In the genomic region with DNA sequence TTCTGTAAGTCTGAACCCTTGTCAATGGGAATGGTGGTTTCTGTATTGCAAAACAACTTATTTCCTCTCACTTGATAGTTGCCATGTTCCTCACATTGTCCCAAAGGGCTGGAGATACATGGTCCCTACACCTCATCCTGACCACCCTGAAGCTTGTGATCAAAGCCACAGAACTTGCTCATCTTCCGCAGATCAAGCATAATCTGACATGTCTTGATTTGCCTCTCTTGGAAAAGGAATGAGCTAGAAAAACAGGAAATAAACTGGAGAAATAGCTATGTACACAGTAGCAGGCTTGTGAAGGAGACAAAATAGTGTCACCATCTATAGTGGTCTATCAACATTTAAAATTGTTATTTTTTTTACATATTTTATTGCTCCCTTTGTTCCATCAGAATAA, we compare ENCODE assay signal across 21 cellular contexts.
DNase-seq lines count a peak whose midpoint lies in the region; ATAC-seq, FAIRE-seq and TF ChIP-seq lines count a peak whose summit lies in the region.
"Had no signal": no experiment of that assay in that cellular context is flagged by ENCODE, and none has a peak within 500 bp of the region (broad histone marks: within the 10 kb centered on the region; RNA-seq: fewer than 3 reads in every experiment).

No MANE protein-coding gene starts in this region.

- H3K9ac ChIP-seq in mammary epithelial cell (ENCODE audit: insufficient read depth, low read length), result no peak overlapping the region

- H3K36me3 ChIP-seq in mammary epithelial cell (ENCODE audit: insufficient read depth, low read length) (peaks cover 2% of the 10 kb centered on the region), PC-9 (ENCODE audit: low read depth) (no peaks in the 10 kb centered on the region)
- H3K36me3 ChIP-seq: HAP-1 had no signal

- H4K20me1 ChIP-seq in mammary epithelial cell (ENCODE audit: insufficient read depth, low read length) (no peaks in the 10 kb centered on the region), PC-9 (ENCODE audit: insufficient read depth) (no peaks in the 10 kb centered on the region)

- no peak overlapping the region for H3K4me3 ChIP-seq in mammary epithelial cell (replicated peaks in 1 of 3; ENCODE audit: insufficient read depth in 1 of 3, low read depth in 2 of 3, low read length in 3 of 3)
- H3K4me3 ChIP-seq in PC-9, result no peak overlapping the region
- H3K4me3 ChIP-seq: A549, HAP-1 had no signal

- dilution Hi-C loops in mammary epithelial cell (cut with HindIII; ENCODE audit: low sequenced_read_pairs), result no loop called here

- POLR2A ChIA-PET in PC-9 (lab: Charles Lee; ENCODE audit: unreplicated experiment), result no interaction called here

- CTCF ChIA-PET in mammary epithelial cell (lab: Charles Lee; ENCODE audit: low non-redundant PET) (no interaction called here), PC-9 (lab: Charles Lee) (no interaction called here)

- ATAC-seq in foreskin keratinocyte, result no peak
- no peak for ATAC-seq in HG02759 (IDR thresholded peaks at IDR 0.05; ENCODE audit: unreplicated experiment)
- ATAC-seq: A549 had no signal

- in situ Hi-C loops in mammary epithelial cell (cut with MboI; ENCODE audit: low sequenced_read_pairs in 2 of 2), result no loop called here

- H3F3A ChIP-seq in PC-9 (ENCODE audit: insufficient read depth, low read depth), result no peaks in the 10 kb centered on the region

- H3K4me1 ChIP-seq in mammary epithelial cell (ENCODE audit: insufficient read depth, low read length), result peaks cover 11% of the 10 kb centered on the region
- H3K4me1 ChIP-seq in foreskin keratinocyte, result no peaks in the 10 kb centered on the region
- no peaks in the 10 kb centered on the region for H3K4me1 ChIP-seq in PC-9 (replicated peaks; ENCODE audit: insufficient read depth)
- H3K4me1 ChIP-seq: A549, HAP-1 had no signal

- intact Hi-C loops in mammary epithelial cell (cut with micrococcal nuclease) (no loop called here), PC-9 (cut with micrococcal nuclease; ENCODE audit: unreplicated experiment) (no loop called here)

- no peaks in the 10 kb centered on the region for H3K9me3 ChIP-seq in mammary epithelial cell (replicated peaks; ENCODE audit: insufficient read depth, low read length)
- H3K9me3 ChIP-seq in PC-9 (ENCODE audit: insufficient read depth, low read depth), result no peaks in the 10 kb centered on the region
- H3K9me3 ChIP-seq: A549, HAP-1 had no signal

- H3K79me2 ChIP-seq in mammary epithelial cell (ENCODE audit: insufficient read depth, low read length) (no peaks in the 10 kb centered on the region), PC-9 (ENCODE audit: low read depth) (no peaks in the 10 kb centered on the region)

- H3K27ac ChIP-seq in mammary epithelial cell (ENCODE audit: insufficient read depth, low read depth, low read length), result no peak overlapping the region
- H3K27ac ChIP-seq in foreskin keratinocyte, result no peak overlapping the region
- H3K27ac ChIP-seq in PC-9, result no peak overlapping the region
- H3K27ac ChIP-seq: A549 had no signal

- TF ChIP-seq CTCF in D721Med (IDR thresholded peaks at IDR 0.05; ENCODE audit: insufficient read depth, missing control alignments) (no peak), mammary epithelial cell (conservative IDR thresholded peaks at IDR 0.05 in 1 of 2, IDR thresholded peaks at IDR 0.05 in 1 of 2; ENCODE audit: extremely low read depth in 1 of 2, insufficient read depth in 1 of 2, low read depth in 1 of 2, low read length in 2 of 2) (no peak), foreskin keratinocyte (conservative IDR thresholded peaks at IDR 0.05) (no peak), PC-9 (conservative IDR thresholded peaks at IDR 0.05) (no peak)

- 5% methylated on average over 1 of the region's 1 CpG for WGBS in mammary epithelial cell (ENCODE audit: low coverage, missing lambda C conversion rate)

- H3K27me3 ChIP-seq in mammary epithelial cell (ENCODE audit: insufficient read depth, low read length), result no peaks in the 10 kb centered on the region
- no peaks in the 10 kb centered on the region for H3K27me3 ChIP-seq in foreskin keratinocyte
- H3K27me3 ChIP-seq in PC-9 (ENCODE audit: insufficient read depth, low read depth), result no peaks in the 10 kb centered on the region

- H3K4me2 ChIP-seq in mammary epithelial cell (ENCODE audit: insufficient read depth, low read depth, low read length) (peak overlapping the region; percentile 45), PC-9 (no peak overlapping the region)
- H3K4me2 ChIP-seq: A549 had no signal

- peak; percentile 56 for FAIRE-seq in D721Med (lab: Jason Lieb, UNC)
- FAIRE-seq: A549, G401.6, GM12892, H54 had no signal

- no peak for DNase-seq in D721Med (ENCODE audit: insufficient read length, low spot score)
- peak; percentile 61 for DNase-seq in mammary epithelial cell
- DNase-seq in foreskin keratinocyte, result peak; percentile 17 to 62
- no peak for DNase-seq in erythroblast (lab: John Stamatoyannopoulos, UW)
- DNase-seq in PC-9, result no peak
- DNase-seq: 8988T; ACHN; C1 segment of cervical spinal cord; Calu3; CD4-positive, alpha-beta memory T cell; COR-L47; DMS153; DND-41; GOT3; HFFc6 had no signal

- H3K9me2 ChIP-seq in PC-9 (ENCODE audit: insufficient read depth), result no peaks in the 10 kb centered on the region

- no peak overlapping the region for H2AFZ ChIP-seq in mammary epithelial cell (ENCODE audit: low read depth, low read length)
- no peak overlapping the region for H2AFZ ChIP-seq in PC-9

- no TSS peak for BruUV-seq in mammary epithelial cell (replicated peaks; lab: Mats Ljungman, UMichigan)
- no TSS peak for BruUV-seq in PC-9 (replicated peaks; lab: Mats Ljungman, UMichigan)

- TF ChIP-seq POLR2A in erythroblast (IDR thresholded peaks at IDR 0.05; ENCODE audit: low read length), result no peak

Comparison
In these comparisons a context has a peak if more than half of its experiments do, and no peak if none do; other contexts are left out.
1. DNase-seq: peak in mammary epithelial cell (single experiment) and foreskin keratinocyte (2 of 2); none in D721Med (single experiment), erythroblast (0 of 2) and PC-9 (0 of 2).